1 cellular context compared by ENCODE assay signal in the genomic region with DNA sequence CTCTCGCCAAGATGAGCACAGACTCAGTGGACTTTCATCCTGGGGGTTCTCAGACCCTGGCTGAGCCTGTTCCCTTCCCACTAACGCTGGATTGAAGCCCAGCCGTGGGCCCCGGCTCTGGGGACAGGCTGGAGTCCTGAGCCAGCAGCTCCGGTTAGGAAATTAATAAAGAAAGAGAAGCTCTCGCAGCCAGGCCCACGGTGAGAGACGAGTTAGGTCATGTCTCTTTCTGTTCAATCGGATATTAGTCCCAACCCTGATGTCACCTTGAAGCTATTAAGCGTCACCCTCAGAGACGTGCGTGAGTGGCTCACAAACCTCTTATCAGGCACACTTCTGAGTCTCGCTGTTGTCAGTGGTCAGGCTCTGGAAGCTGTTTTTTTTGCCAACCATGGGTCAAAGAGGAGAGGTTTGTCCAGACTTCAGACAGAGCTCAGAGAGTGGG.
TF ChIP-seq lines count a peak whose summit lies in the region.

No MANE protein-coding gene starts in this region.

TF ChIP-seq in HepG2, 621 proteins besides CTCF, POLR2A, EP300 and RAD21 (continued from another document):
- TF ChIP-seq, protein P1, sequence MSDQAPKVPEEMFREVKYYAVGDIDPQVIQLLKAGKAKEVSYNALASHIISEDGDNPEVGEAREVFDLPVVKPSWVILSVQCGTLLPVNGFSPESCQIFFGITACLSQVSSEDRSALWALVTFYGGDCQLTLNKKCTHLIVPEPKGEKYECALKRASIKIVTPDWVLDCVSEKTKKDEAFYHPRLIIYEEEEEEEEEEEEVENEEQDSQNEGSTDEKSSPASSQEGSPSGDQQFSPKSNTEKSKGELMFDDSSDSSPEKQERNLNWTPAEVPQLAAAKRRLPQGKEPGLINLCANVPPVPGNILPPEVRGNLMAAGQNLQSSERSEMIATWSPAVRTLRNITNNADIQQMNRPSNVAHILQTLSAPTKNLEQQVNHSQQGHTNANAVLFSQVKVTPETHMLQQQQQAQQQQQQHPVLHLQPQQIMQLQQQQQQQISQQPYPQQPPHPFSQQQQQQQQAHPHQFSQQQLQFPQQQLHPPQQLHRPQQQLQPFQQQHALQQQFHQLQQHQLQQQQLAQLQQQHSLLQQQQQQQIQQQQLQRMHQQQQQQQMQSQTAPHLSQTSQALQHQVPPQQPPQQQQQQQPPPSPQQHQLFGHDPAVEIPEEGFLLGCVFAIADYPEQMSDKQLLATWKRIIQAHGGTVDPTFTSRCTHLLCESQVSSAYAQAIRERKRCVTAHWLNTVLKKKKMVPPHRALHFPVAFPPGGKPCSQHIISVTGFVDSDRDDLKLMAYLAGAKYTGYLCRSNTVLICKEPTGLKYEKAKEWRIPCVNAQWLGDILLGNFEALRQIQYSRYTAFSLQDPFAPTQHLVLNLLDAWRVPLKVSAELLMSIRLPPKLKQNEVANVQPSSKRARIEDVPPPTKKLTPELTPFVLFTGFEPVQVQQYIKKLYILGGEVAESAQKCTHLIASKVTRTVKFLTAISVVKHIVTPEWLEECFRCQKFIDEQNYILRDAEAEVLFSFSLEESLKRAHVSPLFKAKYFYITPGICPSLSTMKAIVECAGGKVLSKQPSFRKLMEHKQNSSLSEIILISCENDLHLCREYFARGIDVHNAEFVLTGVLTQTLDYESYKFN (CRISPR knock-in tag; conservative IDR thresholded peaks at IDR 0.05) = 0 out of 2 replicates have a peak, but pooled peaks have one; percentile 36
- TF ChIP-seq, protein P2, sequence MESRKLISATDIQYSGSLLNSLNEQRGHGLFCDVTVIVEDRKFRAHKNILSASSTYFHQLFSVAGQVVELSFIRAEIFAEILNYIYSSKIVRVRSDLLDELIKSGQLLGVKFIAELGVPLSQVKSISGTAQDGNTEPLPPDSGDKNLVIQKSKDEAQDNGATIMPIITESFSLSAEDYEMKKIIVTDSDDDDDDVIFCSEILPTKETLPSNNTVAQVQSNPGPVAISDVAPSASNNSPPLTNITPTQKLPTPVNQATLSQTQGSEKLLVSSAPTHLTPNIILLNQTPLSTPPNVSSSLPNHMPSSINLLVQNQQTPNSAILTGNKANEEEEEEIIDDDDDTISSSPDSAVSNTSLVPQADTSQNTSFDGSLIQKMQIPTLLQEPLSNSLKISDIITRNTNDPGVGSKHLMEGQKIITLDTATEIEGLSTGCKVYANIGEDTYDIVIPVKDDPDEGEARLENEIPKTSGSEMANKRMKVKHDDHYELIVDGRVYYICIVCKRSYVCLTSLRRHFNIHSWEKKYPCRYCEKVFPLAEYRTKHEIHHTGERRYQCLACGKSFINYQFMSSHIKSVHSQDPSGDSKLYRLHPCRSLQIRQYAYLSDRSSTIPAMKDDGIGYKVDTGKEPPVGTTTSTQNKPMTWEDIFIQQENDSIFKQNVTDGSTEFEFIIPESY (CRISPR knock-in tag; IDR thresholded peaks at IDR 0.05) = no peak
- TF ChIP-seq ZNF34 (CRISPR knock-in tag; IDR thresholded peaks at IDR 0.05; ENCODE audit: borderline replicate concordance) (no peak), TEAD3 (CRISPR knock-in tag; optimal IDR thresholded peaks at IDR 0.05; ENCODE audit: borderline replicate concordance) (no peak), TAF1 (CRISPR knock-in tag; IDR thresholded peaks at IDR 0.05) (no peak)
- TF ChIP-seq, protein P3, sequence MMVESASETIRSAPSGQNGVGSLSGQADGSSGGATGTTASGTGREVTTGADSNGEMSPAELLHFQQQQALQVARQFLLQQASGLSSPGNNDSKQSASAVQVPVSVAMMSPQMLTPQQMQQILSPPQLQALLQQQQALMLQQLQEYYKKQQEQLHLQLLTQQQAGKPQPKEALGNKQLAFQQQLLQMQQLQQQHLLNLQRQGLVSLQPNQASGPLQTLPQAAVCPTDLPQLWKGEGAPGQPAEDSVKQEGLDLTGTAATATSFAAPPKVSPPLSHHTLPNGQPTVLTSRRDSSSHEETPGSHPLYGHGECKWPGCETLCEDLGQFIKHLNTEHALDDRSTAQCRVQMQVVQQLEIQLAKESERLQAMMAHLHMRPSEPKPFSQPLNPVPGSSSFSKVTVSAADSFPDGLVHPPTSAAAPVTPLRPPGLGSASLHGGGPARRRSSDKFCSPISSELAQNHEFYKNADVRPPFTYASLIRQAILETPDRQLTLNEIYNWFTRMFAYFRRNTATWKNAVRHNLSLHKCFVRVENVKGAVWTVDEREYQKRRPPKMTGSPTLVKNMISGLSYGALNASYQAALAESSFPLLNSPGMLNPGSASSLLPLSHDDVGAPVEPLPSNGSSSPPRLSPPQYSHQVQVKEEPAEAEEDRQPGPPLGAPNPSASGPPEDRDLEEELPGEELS (CRISPR knock-in tag; IDR thresholded peaks at IDR 0.05) = 0 out of 2 replicates have a peak, but pooled peaks have one; percentile 19
- TF ChIP-seq, protein P4, sequence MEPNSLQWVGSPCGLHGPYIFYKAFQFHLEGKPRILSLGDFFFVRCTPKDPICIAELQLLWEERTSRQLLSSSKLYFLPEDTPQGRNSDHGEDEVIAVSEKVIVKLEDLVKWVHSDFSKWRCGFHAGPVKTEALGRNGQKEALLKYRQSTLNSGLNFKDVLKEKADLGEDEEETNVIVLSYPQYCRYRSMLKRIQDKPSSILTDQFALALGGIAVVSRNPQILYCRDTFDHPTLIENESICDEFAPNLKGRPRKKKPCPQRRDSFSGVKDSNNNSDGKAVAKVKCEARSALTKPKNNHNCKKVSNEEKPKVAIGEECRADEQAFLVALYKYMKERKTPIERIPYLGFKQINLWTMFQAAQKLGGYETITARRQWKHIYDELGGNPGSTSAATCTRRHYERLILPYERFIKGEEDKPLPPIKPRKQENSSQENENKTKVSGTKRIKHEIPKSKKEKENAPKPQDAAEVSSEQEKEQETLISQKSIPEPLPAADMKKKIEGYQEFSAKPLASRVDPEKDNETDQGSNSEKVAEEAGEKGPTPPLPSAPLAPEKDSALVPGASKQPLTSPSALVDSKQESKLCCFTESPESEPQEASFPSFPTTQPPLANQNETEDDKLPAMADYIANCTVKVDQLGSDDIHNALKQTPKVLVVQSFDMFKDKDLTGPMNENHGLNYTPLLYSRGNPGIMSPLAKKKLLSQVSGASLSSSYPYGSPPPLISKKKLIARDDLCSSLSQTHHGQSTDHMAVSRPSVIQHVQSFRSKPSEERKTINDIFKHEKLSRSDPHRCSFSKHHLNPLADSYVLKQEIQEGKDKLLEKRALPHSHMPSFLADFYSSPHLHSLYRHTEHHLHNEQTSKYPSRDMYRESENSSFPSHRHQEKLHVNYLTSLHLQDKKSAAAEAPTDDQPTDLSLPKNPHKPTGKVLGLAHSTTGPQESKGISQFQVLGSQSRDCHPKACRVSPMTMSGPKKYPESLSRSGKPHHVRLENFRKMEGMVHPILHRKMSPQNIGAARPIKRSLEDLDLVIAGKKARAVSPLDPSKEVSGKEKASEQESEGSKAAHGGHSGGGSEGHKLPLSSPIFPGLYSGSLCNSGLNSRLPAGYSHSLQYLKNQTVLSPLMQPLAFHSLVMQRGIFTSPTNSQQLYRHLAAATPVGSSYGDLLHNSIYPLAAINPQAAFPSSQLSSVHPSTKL (CRISPR knock-in tag; IDR thresholded peaks at IDR 0.05) = 0 out of 2 replicates have a peak, but pooled peaks have one; percentile 5
